ENCODE assay signal across 8 cellular contexts in genomic region chr12:32895688-32896437, GRCh38. TPM values are rescaled to one million over a fixed set of nuclear protein-coding genes. Genes with fewer than 3 reads are reported as not detected.
DNase-seq lines count a peak whose midpoint lies in the region; ATAC-seq lines count a peak whose summit lies in the region.

No MANE protein-coding gene starts in this region.

- H3K27ac Mint-ChIP-seq in activated T-helper 1 cell treated with anti-CD3 and anti-CD28 coated beads, Interleukin-12 subunit alpha, Interleukin-12 subunit beta, Interleukin-2, Interleukin-4 antibody, amounts not matched to agents 30 ng/mL and 10 ng/mL and 1 ng/mL, durations not matched to agents 14 hours and 24 hours and 36 hours: no peak overlapping the region

- no peak overlapping the region for H3K9ac ChIP-seq in skeletal muscle satellite cell (ENCODE audit: low read depth, low read length)

- H3K27me3 Mint-ChIP-seq in activated T-cell treated with anti-CD3 and anti-CD28 coated beads, Interleukin-2, amount 50 U/mL, for 4 hours (ENCODE audit: low read depth): peaks cover 60% of the 10 kb centered on the region
- peaks cover 43% of the 10 kb centered on the region for H3K27me3 Mint-ChIP-seq in activated T-helper 1 cell treated with anti-CD3 and anti-CD28 coated beads, Interleukin-12 subunit alpha, Interleukin-12 subunit beta, Interleukin-2, Interleukin-4 antibody, amounts not matched to agents 30 ng/mL and 10 ng/mL and 1 ng/mL, durations not matched to agents 14 hours and 24 hours and 36 hours (ENCODE audit: insufficient read depth)

- H3K27ac ChIP-seq in iPS DF 6.9 (ENCODE audit: low read length): no peak overlapping the region

- ATAC-seq in activated T-cell treated with anti-CD3 and anti-CD28 coated beads, Interleukin-2, amount 50 U/mL, for 4 hours: peak in 1 of 2 donors; percentile 17
- no peak for ATAC-seq in GM18858 (IDR thresholded peaks at IDR 0.05; ENCODE audit: unreplicated experiment)

- H3K36me3 ChIP-seq in iPS DF 6.9 (ENCODE audit: control insufficient read depth, insufficient read depth, low read length): no peaks in the 10 kb centered on the region
- H3K36me3 ChIP-seq in skeletal muscle satellite cell (ENCODE audit: insufficient read depth, low read length): no peaks in the 10 kb centered on the region

- H3K4me1 Mint-ChIP-seq in activated T-cell treated with anti-CD3 and anti-CD28 coated beads, Interleukin-2, amount 50 U/mL, for 4 hours (ENCODE audit: low read depth): peaks cover 13% of the 10 kb centered on the region
- H3K4me1 Mint-ChIP-seq in activated T-helper 1 cell treated with anti-CD3 and anti-CD28 coated beads, Interleukin-12 subunit alpha, Interleukin-12 subunit beta, Interleukin-2, Interleukin-4 antibody, amounts not matched to agents 30 ng/mL and 10 ng/mL and 1 ng/mL, durations not matched to agents 14 hours and 24 hours and 36 hours (ENCODE audit: low read depth): peaks cover 14% of the 10 kb centered on the region

- H3K9me3 ChIP-seq in iPS DF 6.9 (ENCODE audit: control insufficient read depth, insufficient read depth, low read length): no peaks in the 10 kb centered on the region
- no peaks in the 10 kb centered on the region for H3K9me3 ChIP-seq in skeletal muscle satellite cell (replicated peaks; ENCODE audit: low read length)

- DNase-seq in activated T-cell treated with anti-CD3 and anti-CD28 coated beads, Interleukin-2, amount 50 U/mL, for 4 hours: no peak
- DNase-seq in activated T-cell treated with anti-CD3 and anti-CD28 coated beads, Interleukin-2, amount 50 U/mL, for 1 hour: no peak
- no peak for DNase-seq in activated T-helper 1 cell treated with anti-CD3 and anti-CD28 coated beads, Interleukin-12 subunit alpha, Interleukin-12 subunit beta, Interleukin-2, Interleukin-4 antibody, amounts not matched to agents 30 ng/mL and 10 ng/mL and 1 ng/mL, durations not matched to agents 14 hours and 24 hours and 36 hours (ENCODE audit: low spot score)
- DNase-seq in iPS DF 6.9 (ENCODE audit: low read depth, low spot score) (no peak), cerebellar cortex (ENCODE audit: low spot score) (no peak), midbrain (lab: John Stamatoyannopoulos, UW) (no peak)

- no peaks in the 10 kb centered on the region for H3K36me3 Mint-ChIP-seq in activated T-cell treated with anti-CD3 and anti-CD28 coated beads, Interleukin-2, amount 50 U/mL, for 4 hours (ENCODE audit: insufficient read depth)
- no peaks in the 10 kb centered on the region for H3K36me3 Mint-ChIP-seq in activated T-helper 1 cell treated with anti-CD3 and anti-CD28 coated beads, Interleukin-12 subunit alpha, Interleukin-12 subunit beta, Interleukin-2, Interleukin-4 antibody, amounts not matched to agents 30 ng/mL and 10 ng/mL and 1 ng/mL, durations not matched to agents 14 hours and 24 hours and 36 hours (ENCODE audit: low read depth)

- peak overlapping the region; percentile 75 for H3K4me3 Mint-ChIP-seq in activated T-cell treated with anti-CD3 and anti-CD28 coated beads, Interleukin-2, amount 50 U/mL, for 4 hours
- H3K4me3 Mint-ChIP-seq in activated T-helper 1 cell treated with anti-CD3 and anti-CD28 coated beads, Interleukin-12 subunit alpha, Interleukin-12 subunit beta, Interleukin-2, Interleukin-4 antibody, amounts not matched to agents 30 ng/mL and 10 ng/mL and 1 ng/mL, durations not matched to agents 14 hours and 24 hours and 36 hours: peak overlapping the region; percentile 63

- WGBS in iPS DF 6.9 (ENCODE audit: insufficient coverage, insufficient read length): no CpG with 5 or more reads among the region's 29 CpGs

- H3K27me3 ChIP-seq in iPS DF 6.9 (ENCODE audit: control insufficient read depth, insufficient read depth, low read length) (no peaks in the 10 kb centered on the region), skeletal muscle satellite cell (ENCODE audit: control insufficient read depth, insufficient read depth, low read length) (peaks cover 57% of the 10 kb centered on the region)

- H3K9me3 Mint-ChIP-seq in activated T-cell treated with anti-CD3 and anti-CD28 coated beads, Interleukin-2, amount 50 U/mL, for 4 hours: no peaks in the 10 kb centered on the region
- no peaks in the 10 kb centered on the region for H3K9me3 Mint-ChIP-seq in activated T-helper 1 cell treated with anti-CD3 and anti-CD28 coated beads, Interleukin-12 subunit alpha, Interleukin-12 subunit beta, Interleukin-2, Interleukin-4 antibody, amounts not matched to agents 30 ng/mL and 10 ng/mL and 1 ng/mL, durations not matched to agents 14 hours and 24 hours and 36 hours

- intact Hi-C loops in activated T-helper 1 cell treated with anti-CD3 and anti-CD28 coated beads, Interleukin-12 subunit alpha, Interleukin-12 subunit beta, Interleukin-2, Interleukin-4 antibody, amounts not matched to agents 30 ng/mL and 10 ng/mL and 1 ng/mL, durations not matched to agents 14 hours and 24 hours and 36 hours (cut with micrococcal nuclease): loop anchor here (10.0 kb wide), 1 partner anchor 1129 kb away; the partner anchor contains the start of gene ALG10

- H3K4me3 ChIP-seq in iPS DF 6.9 (ENCODE audit: low read length) (peak overlapping the region; percentile 96; the same call in 1 of the 2 replicates), skeletal muscle satellite cell (ENCODE audit: low read length) (peak overlapping the region; percentile 47)

- no peaks in the 10 kb centered on the region; the same call in 1 of the 2 replicates for H3K4me1 ChIP-seq in iPS DF 6.9 (ENCODE audit: control insufficient read depth, insufficient read depth, low read length)
- H3K4me1 ChIP-seq in skeletal muscle satellite cell (ENCODE audit: control insufficient read depth, insufficient read depth, low read length): peaks cover 11% of the 10 kb centered on the region

- peak overlapping the region; percentile 77 for H3K4me2 ChIP-seq in skeletal muscle satellite cell (ENCODE audit: low read length)

RNA-seq across cellular contexts. Expression of gene PKP2, which starts 0.7 kb away (rescaled TPM):
- total RNA-seq in activated T-cell treated with anti-CD3 and anti-CD28 coated beads, Interleukin-2, amount 50 U/mL, for 4 hours: under 1 TPM; 0.16 to 0.24 (median 0.18) TPM
- total RNA-seq in activated T-helper 1 cell treated with anti-CD3 and anti-CD28 coated beads, Interleukin-12 subunit alpha, Interleukin-12 subunit beta, Interleukin-2, Interleukin-4 antibody, amounts not matched to agents 30 ng/mL and 10 ng/mL and 1 ng/mL, durations not matched to agents 14 hours and 24 hours and 36 hours: not detected in 2 replicates
- 0.44 TPM in 1 of 2 replicates, not detected in the other for total RNA-seq in skeletal muscle satellite cell (2012; rRNA removed)
